Comparison of ENCODE assay signal across 18 cellular contexts in the genomic region with DNA sequence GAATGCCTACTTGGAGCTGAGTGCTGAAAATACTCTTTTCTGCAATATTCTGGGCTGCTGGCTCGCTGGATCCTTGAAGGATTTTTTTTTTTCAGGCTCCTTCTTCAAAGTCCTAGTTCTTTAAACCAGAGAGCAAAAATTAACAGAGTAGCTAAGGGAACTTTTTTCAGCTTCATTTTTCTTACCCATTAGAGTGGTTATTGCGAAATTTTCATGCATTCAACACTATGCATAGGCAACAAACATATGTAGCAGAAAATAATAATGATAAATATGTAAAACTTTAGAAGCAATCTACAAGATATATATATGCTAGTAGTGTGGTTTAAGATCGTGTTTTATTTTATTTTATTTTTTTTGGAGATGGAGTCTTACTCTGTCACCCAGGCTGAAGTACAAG.
"Had no signal": no experiment of that assay in that cellular context is flagged by ENCODE, and none has a peak within 500 bp of the region (broad histone marks: within the 10 kb centered on the region; RNA-seq: fewer than 3 reads in every experiment).

No MANE protein-coding gene starts in this region.

- DNase-seq: KBM-7, NCI-H1092 treated with DMSO at 0.1 percent for 48 hours, NCI-H1436, NCI-H187, NCI-H2029, NCI-H2081 treated with DMSO at 0.1 percent for 48 hours, NCI-H2171, NCI-H226, NCI-H446, NCI-H510A, NCI-H524 treated with DMSO at 0.1 percent for 48 hours, NCI-H69, NCI-H774, SHP77, SK-N-SH, SW 1271, T-cell had no signal

- H3K4me2 ChIP-seq: SK-N-SH had no signal

- H3K9ac ChIP-seq: SK-N-SH had no signal

- H3K27ac ChIP-seq: RWPE1 had no signal

- H3K9me3 ChIP-seq: SK-N-SH had no signal

- ATAC-seq: T-cell had no signal
